In genomic region chr17:82270651-82271050, GRCh38 we compare ENCODE assay signal across 12 cellular contexts. TPM values are rescaled to one million over a fixed set of nuclear protein-coding genes. Genes with fewer than 3 reads are reported as not detected.
DNase-seq lines count a peak whose midpoint lies in the region; ATAC-seq and TF ChIP-seq lines count a peak whose summit lies in the region.
"Had no signal": no experiment of that assay in that cellular context is flagged by ENCODE, and none has a peak within 500 bp of the region (broad histone marks: within the 10 kb centered on the region; RNA-seq: fewer than 3 reads in every experiment).

No MANE protein-coding gene starts in this region.

- intact Hi-C loops in body of pancreas (cut with DNase I), result no loop called here
- intact Hi-C loops in aorta (cut with DNase I), result no loop called here

- H3K4me3 Mint-ChIP-seq in nephron progenitor cell, result peak overlapping the region; percentile 60

- peak overlapping the region; percentile 50 for H3K27ac Mint-ChIP-seq in nephron progenitor cell

- H3K9me3 Mint-ChIP-seq in nephron progenitor cell, result no peaks in the 10 kb centered on the region

- peaks cover 70 to 75% (median 70%) of the 10 kb centered on the region in 11 experiments for H4K20me1 ChIP-seq in BLaER1 treated with 17β-estradiol and CSF1 and Interleukin-3, amounts not matched to agents 10 nM and 100 nM
- peaks cover 64% of the 10 kb centered on the region for H4K20me1 ChIP-seq in Karpas-422 (ENCODE audit: insufficient read depth, low read depth, low read length)

- DNase-seq in body of pancreas, result no peak
- no peak for DNase-seq in nephron progenitor cell
- no peak for DNase-seq in Karpas-422
- no peak for DNase-seq in DMS79 (lab: John Stamatoyannopoulos, UW)
- DNase-seq in aorta, result no peak
- no peak for DNase-seq in NOMO-1 (lab: John Stamatoyannopoulos, UW; ENCODE audit: unreplicated experiment in 2 of 2)
- DNase-seq: amniotic stem cell, DMS153, NCI-H2029 treated with DMSO at 0.1 percent for 48 hours had no signal

- no peaks in the 10 kb centered on the region for H3K9me2 ChIP-seq in Karpas-422 (replicated peaks; ENCODE audit: insufficient read depth, low read length)

- H3K27me3 ChIP-seq in BLaER1 treated with 17β-estradiol and CSF1 and Interleukin-3, amounts not matched to agents 10 nM and 100 nM, result no peaks in the 10 kb centered on the region
- H3K27me3 ChIP-seq in body of pancreas, result no peaks in the 10 kb centered on the region
- no peaks in the 10 kb centered on the region for H3K27me3 ChIP-seq in Karpas-422 (ENCODE audit: low read length)
- H3K27me3 ChIP-seq in aorta (ENCODE audit: control insufficient read depth in 1 of 2, insufficient read depth in 2 of 2, low read length in 1 of 2), result no peaks in the 10 kb centered on the region

- ATAC-seq in body of pancreas (no peak), aorta (ENCODE audit: low FRiP score) (no peak)

- peak overlapping the region in 10 of 11 experiments; percentile 0 to 91 (median 55); a peak in 17 of 22 replicates for H3K9ac ChIP-seq in BLaER1 treated with 17β-estradiol and CSF1 and Interleukin-3, amounts not matched to agents 10 nM and 100 nM
- H3K9ac ChIP-seq in Karpas-422 (ENCODE audit: low read length), result no peak overlapping the region

- peak overlapping the region; percentile 82 to 99 (median 88); a peak in 21 of 22 replicates for H3K4me2 ChIP-seq in BLaER1 treated with 17β-estradiol and CSF1 and Interleukin-3, amounts not matched to agents 10 nM and 100 nM
- H3K4me2 ChIP-seq in Karpas-422 (ENCODE audit: low read depth, low read length, poor library complexity, severe bottlenecking), result no peak overlapping the region

- H3K36me3 ChIP-seq in BLaER1 treated with 17β-estradiol and CSF1 and Interleukin-3, amounts not matched to agents 10 nM and 100 nM, result peaks cover 62 to 68% (median 65%) of the 10 kb centered on the region in 11 experiments
- H3K36me3 ChIP-seq in HEK293 (ENCODE audit: control insufficient read depth in 2 of 2, insufficient read depth in 1 of 2, low read length in 2 of 2) (peaks cover 28 to 67% of the 10 kb centered on the region in 2 experiments), body of pancreas (replicated peaks in 1 of 2; ENCODE audit: insufficient read depth in 1 of 2, low read depth in 2 of 2) (no peaks in the 10 kb centered on the region), Karpas-422 (ENCODE audit: insufficient read depth, low read length) (peaks cover 20% of the 10 kb centered on the region; the same call in 1 of the 2 replicates), aorta (ENCODE audit: control insufficient read depth in 1 of 2, insufficient read depth in 2 of 2, low read length in 1 of 2) (no peaks in the 10 kb centered on the region)

- H3K27ac ChIP-seq in BLaER1 treated with 17β-estradiol and CSF1 and Interleukin-3, amounts not matched to agents 10 nM and 100 nM, result no peak overlapping the region
- 0 out of 2 replicates have a peak overlapping the region, but pooled peaks have one; percentile 17 for H3K27ac ChIP-seq in HEK293 (ENCODE audit: extremely low read depth, low read depth, low read length)
- peak overlapping the region in 3 of 4 donors; percentile 98 to 100 (median 98) for H3K27ac ChIP-seq in body of pancreas
- no peak overlapping the region for H3K27ac ChIP-seq in Karpas-422 (ENCODE audit: low read length)
- H3K27ac ChIP-seq in aorta (ENCODE audit: low read depth in 1 of 2, low read length in 2 of 2), result no peak overlapping the region

- 81 to 89% methylated on average over 12 of the region's 12 CpGs for WGBS in body of pancreas, 2 donors
- 80 to 82% methylated on average over 12 of the region's 12 CpGs for WGBS in aorta, 2 donors

- peaks cover 40 to 72% (median 65%) of the 10 kb centered on the region in 10 experiments for H3K4me1 ChIP-seq in BLaER1 treated with 17β-estradiol and CSF1 and Interleukin-3, amounts not matched to agents 10 nM and 100 nM
- H3K4me1 ChIP-seq in HEK293 (ENCODE audit: control insufficient read depth, insufficient read depth, low read length) (peaks cover 29% of the 10 kb centered on the region), body of pancreas (peaks cover 84% of the 10 kb centered on the region), Karpas-422 (ENCODE audit: low read length) (peaks cover 17% of the 10 kb centered on the region), aorta (ENCODE audit: control insufficient read depth in 1 of 2, insufficient read depth in 2 of 2, low read length in 2 of 2) (peaks cover 0 to 2% of the 10 kb centered on the region in 2 donors)

- peaks cover 74% of the 10 kb centered on the region for H3K4me1 Mint-ChIP-seq in nephron progenitor cell

- H3K9me3 ChIP-seq in BLaER1 treated with 17β-estradiol and CSF1 and Interleukin-3, amounts not matched to agents 10 nM and 100 nM (replicated peaks in 1 of 11), result no peaks in the 10 kb centered on the region
- H3K9me3 ChIP-seq in HEK293 (ENCODE audit: control insufficient read depth, insufficient read depth, low read depth, low read length) (no peaks in the 10 kb centered on the region), body of pancreas (no peaks in the 10 kb centered on the region), Karpas-422 (ENCODE audit: low read length) (no peaks in the 10 kb centered on the region), aorta (ENCODE audit: control insufficient read depth, low read length) (no peaks in the 10 kb centered on the region)

- H2AFZ ChIP-seq in Karpas-422 (ENCODE audit: low read length), result no peak overlapping the region

- TF ChIP-seq CTCF in HEK293 (tag by site-specific recombination; IDR thresholded peaks at IDR 0.05) (no peak), body of pancreas (IDR thresholded peaks at IDR 0.05) (no peak), nephron progenitor cell (IDR thresholded peaks at IDR 0.05) (no peak)

- H3K36me3 Mint-ChIP-seq in nephron progenitor cell (ENCODE audit: low read depth), result peaks cover 69% of the 10 kb centered on the region

- CTCF ChIA-PET in HEK293 (lab: Yijun Ruan, JAX), result interaction anchor here (0.6 kb wide), 1 partner anchor 174 kb away, joined by 3 read pairs; no protein-coding TSS in a partner anchor

- H3K79me2 ChIP-seq in Karpas-422 (ENCODE audit: low read length), result peaks cover 74% of the 10 kb centered on the region

- POLR2A ChIA-PET in HEK293 (lab: Yijun Ruan, JAX), result no interaction called here

- H3K27me3 Mint-ChIP-seq in nephron progenitor cell (ENCODE audit: low read depth, poor library complexity), result no peaks in the 10 kb centered on the region

- no peak for TF ChIP-seq POLR2A in body of pancreas (IDR thresholded peaks at IDR 0.05)

- H3K4me3 ChIP-seq in BLaER1 treated with 17β-estradiol and CSF1 and Interleukin-3, amounts not matched to agents 10 nM and 100 nM, result peak overlapping the region in 1 of 10 experiments; percentile 13; a peak in 1 of 20 replicates
- H3K4me3 ChIP-seq in HEK293 (ENCODE audit: low read depth, low read length) (no peak overlapping the region), body of pancreas (no peak overlapping the region), Karpas-422 (ENCODE audit: low read length) (no peak overlapping the region), aorta (ENCODE audit: low read length in 2 of 2) (no peak overlapping the region)

TF ChIP-seq in HEK293, 187 proteins besides CTCF, POLR2A, EP300 and RAD21 (continues in another document):
- no peak for TF ChIP-seq ZNF596 (tag by site-specific recombination; IDR thresholded peaks at IDR 0.05)
- no peak for TF ChIP-seq KLF7 (tag by site-specific recombination; IDR thresholded peaks at IDR 0.05; ENCODE audit: borderline replicate concordance)
- no peak for TF ChIP-seq SALL2 (tag by site-specific recombination; IDR thresholded peaks at IDR 0.05; ENCODE audit: borderline replicate concordance)
- no peak for TF ChIP-seq PBX3 (CRISPR knock-in tag; IDR thresholded peaks at IDR 0.05)
- no peak for TF ChIP-seq ZNF433 (tag by site-specific recombination; IDR thresholded peaks at IDR 0.05; ENCODE audit: low read depth)
- TF ChIP-seq ZNF701 (tag by site-specific recombination; IDR thresholded peaks at IDR 0.05), result no peak
- TF ChIP-seq PRDM6 (tag by site-specific recombination; IDR thresholded peaks at IDR 0.05), result no peak
- no peak for TF ChIP-seq ZNF792 (tag by site-specific recombination; IDR thresholded peaks at IDR 0.05)
- TF ChIP-seq ZNF114 (tag by site-specific recombination; IDR thresholded peaks at IDR 0.05), result no peak

RNA-seq across cellular contexts. Expression of gene CSNK1D, which starts 2.8 kb away (rescaled TPM):
- total RNA-seq in body of pancreas, result 100 to 1,000 TPM in 1 of 2 donors, 10 to 100 TPM in 1; 37.6 to 116 TPM
- 27.1 and 30.6 TPM in 2 replicates for total RNA-seq in Karpas-422 (2014; rRNA removed; shearing (Covaris generic); ENCODE audit: low replicate concordance)
- 100 to 1,000 TPM; 130 to 153 TPM for total RNA-seq in aorta
- 10 to 100 TPM; 39.9 to 73.4 TPM for polyA plus RNA-seq in aorta

RNA-seq across cellular contexts. Expression of gene SLC16A3, which starts 41.8 kb away (rescaled TPM):
- total RNA-seq in body of pancreas (1 to 10 TPM; 2.0 to 5.4 TPM), aorta (10 to 100 TPM; 55.6 to 96.9 TPM)
- 0.67 and 6.0 TPM in 2 replicates for total RNA-seq in Karpas-422 (2014; rRNA removed; shearing (Covaris generic); ENCODE audit: low replicate concordance)
- polyA plus RNA-seq in aorta, result 10 to 100 TPM in 1 of 2 donors, 1 to 10 TPM in 1; 7.6 to 20.3 TPM

RNA-seq across cellular contexts. Expression of gene CD7, which starts 46.8 kb away (rescaled TPM):
- total RNA-seq in body of pancreas (not detected), aorta (1 to 10 TPM; 2.6 to 3.4 TPM)
- total RNA-seq in Karpas-422 (2014; rRNA removed; shearing (Covaris generic); ENCODE audit: low replicate concordance), result not detected in 2 replicates
- under 1 TPM; 0.33 to 0.75 TPM for polyA plus RNA-seq in aorta
- total RNA-seq: myocyte had no signal

RNA-seq across cellular contexts. Expression of gene CCDC57, which starts 58.0 kb away (rescaled TPM):
- 10 to 100 TPM; 24.1 to 60.3 TPM for total RNA-seq in body of pancreas
- total RNA-seq in Karpas-422 (2014; rRNA removed; shearing (Covaris generic); ENCODE audit: low replicate concordance), result 31.3 and 37.4 TPM in 2 replicates
- 10 to 100 TPM; 31.2 to 53.4 TPM for total RNA-seq in aorta
- polyA plus RNA-seq in aorta, result 100 to 1,000 TPM in 1 of 2 donors, 10 to 100 TPM in 1; 17.8 to 145 TPM

Comparison
In these comparisons a context has a peak if more than half of its experiments do, and no peak if none do; other contexts are left out.
1. H3K27ac ChIP-seq: peak in HEK293 (single experiment) and body of pancreas (3 of 4); none in BLaER1 treated with 17β-estradiol and CSF1 and Interleukin-3, amounts not matched to agents 10 nM and 100 nM (0 of 11), Karpas-422 (single experiment) and aorta (0 of 2).